Comparison of ENCODE assay signal across 20 cellular contexts in the genomic region with DNA sequence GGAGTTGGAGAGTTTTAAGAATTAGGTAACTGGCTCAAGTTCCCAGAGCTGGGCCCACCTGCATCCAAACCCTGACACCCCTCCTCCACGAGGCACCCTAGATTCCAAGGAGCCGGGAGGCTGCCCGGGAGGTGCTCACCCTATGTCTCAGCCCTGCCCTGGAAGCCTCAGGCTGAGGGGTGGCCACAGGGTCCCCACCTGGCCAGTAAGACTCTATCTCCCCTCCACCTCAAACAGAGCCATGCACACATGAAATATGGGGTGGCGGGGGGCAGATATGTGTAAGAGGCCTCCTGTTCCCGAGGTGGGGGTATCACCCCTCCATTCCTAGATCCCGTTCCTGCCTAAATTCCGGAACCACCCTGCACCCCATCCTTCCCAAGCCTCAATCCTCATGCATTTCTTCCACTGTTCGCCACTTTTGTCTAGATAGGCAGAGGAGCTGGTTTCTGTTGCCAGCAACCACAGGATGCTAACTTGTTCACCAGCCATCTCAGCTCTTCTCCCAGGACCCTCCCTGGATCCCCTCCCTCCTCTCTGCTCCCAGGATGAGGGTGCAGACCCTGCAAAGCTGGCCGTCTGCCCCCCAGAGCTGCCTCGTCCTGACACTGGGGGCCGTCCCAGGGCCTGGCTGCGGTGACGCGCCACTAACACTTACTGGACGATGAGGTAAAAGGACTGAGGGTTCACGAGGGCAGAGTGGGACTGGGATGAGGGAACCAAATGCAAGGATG. TPM values are rescaled to one million over a fixed set of nuclear protein-coding genes. Genes with fewer than 3 reads are reported as not detected.
DNase-seq lines count a peak whose midpoint lies in the region; ATAC-seq, FAIRE-seq and TF ChIP-seq lines count a peak whose summit lies in the region.
"Had no signal": no experiment of that assay in that cellular context is flagged by ENCODE, and none has a peak within 500 bp of the region (broad histone marks: within the 10 kb centered on the region; RNA-seq: fewer than 3 reads in every experiment).

No MANE protein-coding gene starts in this region.

- TF ChIP-seq RAD21 in H1 (IDR thresholded peaks at IDR 0.05 in 1 of 2, conservative IDR thresholded peaks at IDR 0.05 in 1 of 2; ENCODE audit: low read depth in 2 of 2, low read length in 2 of 2), result no peak

- 0 out of 2 replicates have a peak overlapping the region, but pooled peaks have one; percentile 92 for H2BK12ac ChIP-seq in H1 (ENCODE audit: low read depth, low read length)

- H4K91ac ChIP-seq in H1 (replicated peaks; ENCODE audit: insufficient read length, low read length), result no peak overlapping the region

- H3K27me3 ChIP-seq in heart left ventricle (no peaks in the 10 kb centered on the region), H1 (replicated peaks in 1 of 4; ENCODE audit: control insufficient read depth in 3 of 4, extremely low read depth in 1 of 4, insufficient read depth in 3 of 4, low read length in 3 of 4) (no peaks in the 10 kb centered on the region)

- peak overlapping the region; percentile 10; the same call in 1 of the 2 replicates for H2BK5ac ChIP-seq in H1 (ENCODE audit: low read depth, low read length)

- H3K4me2 ChIP-seq in H1 (ENCODE audit: insufficient read depth in 1 of 2, low read depth in 2 of 2, low read length in 2 of 2), result no peak overlapping the region
- H3K4me2 ChIP-seq: A549 had no signal

- FAIRE-seq in H1 (lab: Jason Lieb, UNC), result no peak
- FAIRE-seq: A549, GM12878 had no signal

- DNase-seq in heart left ventricle (no peak), left ventricle myocardium superior (no peak), H1 (ENCODE audit: low read depth in 1 of 2, low spot score in 2 of 2) (no peak), neural crest cell (ENCODE audit: low read depth, low spot score) (no peak), NCI-H1092 (lab: John Stamatoyannopoulos, UW) (no peak), NCI-H2029 treated with DMSO at 0.1 percent for 48 hours (lab: John Stamatoyannopoulos, UW) (no peak), GM19238 (ENCODE audit: insufficient read length, low spot score) (no peak), D341Med (ENCODE audit: low spot score) (no peak)
- DNase-seq: GDM1, HFFc6, IMR-90, MM.1S, NCI-H1105, NCI-H1694 treated with DMSO at 0.1 percent for 48 hours, NCI-H226, NCI-H524 treated with DMSO at 0.1 percent for 48 hours, SHP77 had no signal

- H2BK20ac ChIP-seq in H1 (ENCODE audit: low read length), result peak overlapping the region; percentile 40; the same call in 1 of the 2 replicates

- no peak overlapping the region for H2AFZ ChIP-seq in H1 (ENCODE audit: low read length)

- no peak overlapping the region for H3K4me3 ChIP-seq in heart left ventricle
- H3K4me3 ChIP-seq in H1 (ENCODE audit: extremely low read depth in 1 of 4, insufficient read depth in 2 of 4, low read depth in 3 of 4, low read length in 4 of 4), result no peak overlapping the region
- H3K4me3 ChIP-seq: A549, GM12878 had no signal

- H3K4ac ChIP-seq in H1 (replicated peaks; ENCODE audit: insufficient read length, low read depth, low read length), result no peak overlapping the region

- H3K27ac ChIP-seq in heart left ventricle, result peak overlapping the region; percentile 70 to 97 (median 91)
- H3K27ac ChIP-seq in H1 (ENCODE audit: low read depth, low read length), result no peak overlapping the region
- H3K27ac ChIP-seq: A549 had no signal

- H2AK5ac ChIP-seq in H1 (ENCODE audit: low read depth, low read length), result peak overlapping the region; percentile 15; the same call in 1 of the 2 replicates

- H3K9me3 ChIP-seq in heart left ventricle, result no peaks in the 10 kb centered on the region
- H3K9me3 ChIP-seq in H1 (ENCODE audit: insufficient read depth in 2 of 2, low read depth in 1 of 2, low read length in 1 of 2), result no peaks in the 10 kb centered on the region

- H2BK15ac ChIP-seq in H1 (ENCODE audit: low read length), result peak overlapping the region; percentile 81

- CTCF ChIA-PET in H1 (lab: Charles Lee; ENCODE audit: partially characterized antibody), result interaction anchor here (0.9 to 2.7 kb wide), 5 partner anchors 13 to 265 kb away, joined by 3 to 16 read pairs (median 5); no protein-coding TSS in a partner anchor

- H3K56ac ChIP-seq in H1 (replicated peaks; ENCODE audit: insufficient read length, low read depth, low read length), result no peak overlapping the region

- peaks cover 5% of the 10 kb centered on the region; the same call in 1 of the 2 replicates for H3K23me2 ChIP-seq in H1 (ENCODE audit: low read depth, low read length)

- peaks cover 48% of the 10 kb centered on the region for H3K4me1 Mint-ChIP-seq in neural crest cell

- H4K5ac ChIP-seq in H1 (ENCODE audit: insufficient read length, low read depth, low read length), result no peak overlapping the region

- H3K23ac ChIP-seq in H1 (ENCODE audit: insufficient read length), result no peak overlapping the region

- H3K14ac ChIP-seq in H1 (ENCODE audit: insufficient read length), result no peak overlapping the region

- TF ChIP-seq CTCF in heart left ventricle (IDR thresholded peaks at IDR 0.05) (no peak), H1 (IDR thresholded peaks at IDR 0.05; ENCODE audit: control extremely low read depth in 1 of 3, insufficient read depth in 1 of 3, low read depth in 1 of 3, low read length in 3 of 3) (no peak), neural crest cell (conservative IDR thresholded peaks at IDR 0.05) (no peak)

- TF ChIP-seq POLR2A in heart left ventricle (IDR thresholded peaks at IDR 0.05), result no peak
- TF ChIP-seq POLR2A in H1 (IDR thresholded peaks at IDR 0.05; ENCODE audit: control extremely low read depth in 1 of 2, low read depth in 2 of 2, low read length in 2 of 2), result no peak

- H3K18ac ChIP-seq in H1 (ENCODE audit: extremely low read depth, low read length), result peak overlapping the region; percentile 71; the same call in 1 of the 2 replicates

- no peak for TF ChIP-seq EP300 in H1 (IDR thresholded peaks at IDR 0.05; ENCODE audit: borderline replicate concordance in 1 of 2, low read depth in 2 of 2, low read length in 2 of 2)

- peak overlapping the region; percentile 0 for H3K4me3 Mint-ChIP-seq in neural crest cell
- H3K4me3 Mint-ChIP-seq: HFFc6 had no signal

- H4K20me1 ChIP-seq in H1 (replicated peaks in 1 of 2; ENCODE audit: control insufficient read depth in 1 of 2, insufficient read depth in 2 of 2, low read length in 2 of 2), result no peaks in the 10 kb centered on the region

- no peaks in the 10 kb centered on the region; the same call in 1 of the 2 replicates for H3K79me1 ChIP-seq in H1 (ENCODE audit: low read depth, low read length)

- no peak overlapping the region for H2BK120ac ChIP-seq in H1 (replicated peaks; ENCODE audit: low read depth, low read length)

- H3K9me3 Mint-ChIP-seq in neural crest cell, result no peaks in the 10 kb centered on the region

- H3K27me3 Mint-ChIP-seq in neural crest cell (ENCODE audit: low read depth), result peaks cover 43% of the 10 kb centered on the region

- H4K8ac ChIP-seq in H1 (ENCODE audit: extremely low read depth, insufficient read depth, low read length), result no peak overlapping the region; the same call in 1 of the 2 replicates

- WGBS in heart left ventricle, 4 donors, result 57 to 76% (median 70%) methylated on average over 13 to 16 of the region's 16 CpGs
- 93% methylated on average over 16 of the region's 16 CpGs; no CpG with 5 or more reads in 1 of the 2 experiments for WGBS in H1 (ENCODE audit: extremely low coverage in 1 of 2, insufficient coverage in 1 of 2, insufficient read length in 1 of 2, insufficient replicate concordance in 2 of 2, low coverage in 1 of 2, low lambda C conversion rate in 2 of 2, missing lambda C conversion rate in 1 of 2), 2 experiments

- peaks cover 0 to 51% (median 26%) of the 10 kb centered on the region in 12 donors for H3K4me1 ChIP-seq in heart left ventricle
- H3K4me1 ChIP-seq in H1 (replicated peaks in 1 of 4; ENCODE audit: control insufficient read depth in 3 of 4, insufficient read depth in 4 of 4, low read length in 3 of 4), result peaks cover 0 to 9% (median 5%) of the 10 kb centered on the region in 4 experiments; a peak in 5 of 7 replicates
- H3K4me1 ChIP-seq: A549 had no signal

- POLR2A ChIA-PET in H1 (lab: Charles Lee; ENCODE audit: partially characterized antibody), result interaction anchor here (1.1 to 1.6 kb wide), 2 partner anchors 9 to 341 kb away, joined by 3 to 4 read pairs; no protein-coding TSS in a partner anchor

- H3K36me3 ChIP-seq in heart left ventricle, result no peaks in the 10 kb centered on the region
- no peaks in the 10 kb centered on the region for H3K36me3 ChIP-seq in H1 (ENCODE audit: control insufficient read depth in 2 of 4, insufficient read depth in 4 of 4, low read length in 3 of 4)

- intact Hi-C loops in heart left ventricle (cut with DNase I), result loop anchor here in 6 of 10 donors (5.0 to 10.0 kb wide), 5 partner anchors 84 to 309 kb away; no protein-coding TSS in a partner anchor
- intact Hi-C loops in left ventricle myocardium superior (cut with micrococcal nuclease), result no loop called here

- H3K27ac Mint-ChIP-seq in neural crest cell (ENCODE audit: unreplicated experiment), result no peak overlapping the region
- H3K27ac Mint-ChIP-seq: HFFc6 had no signal

- no peaks in the 10 kb centered on the region for H3K79me2 ChIP-seq in H1 (ENCODE audit: control insufficient read depth in 1 of 2, insufficient read depth in 2 of 2, low read length in 2 of 2)

- ATAC-seq in heart left ventricle, result no peak
- ATAC-seq in left ventricle myocardium superior, result no peak
- ATAC-seq: A549, GM12878, Panc1 had no signal

- no peak overlapping the region for H3K9ac ChIP-seq in H1 (replicated peaks in 1 of 4; ENCODE audit: extremely low read depth in 1 of 4, low read depth in 3 of 4, low read length in 3 of 4)

- no peaks in the 10 kb centered on the region for H3K36me3 Mint-ChIP-seq in neural crest cell (ENCODE audit: low read depth)

TF ChIP-seq in H1, 55 proteins besides CTCF, POLR2A, EP300 and RAD21 (continues in another document):
- TF ChIP-seq KDM5A (IDR thresholded peaks at IDR 0.05; ENCODE audit: low read length) (no peak), RBBP5 (IDR thresholded peaks at IDR 0.05; ENCODE audit: borderline replicate concordance, low read depth, low read length) (no peak)

RNA-seq across cellular contexts. Expression of a gene that starts 44.1 kb away (rescaled TPM):
- total RNA-seq in heart left ventricle, result 10 to 100 TPM in 8 of 9 donors, 1 to 10 TPM in 1; 6.0 to 33.0 (median 21.2) TPM
- 1 to 10 TPM; 7.2 to 9.3 TPM for polyA plus RNA-seq in heart left ventricle
- total RNA-seq in left ventricle myocardium superior, result 20.4 TPM
- total RNA-seq in H1 (2021; fragmentation: NEBNext Ultra II Directional; extraction: Animal tissue kit (Norgen Biotek cat#: 25700)), result 4.7 and 5.9 TPM in 2 replicates
- polyA plus RNA-seq in H1 (2011; rRNA removed), result 3.1 and 3.4 TPM in 2 replicates
- polyA plus RNA-seq in H1 (2011; cell fraction: cytosol; rRNA removed), result 3.7 TPM
- polyA plus RNA-seq in H1 (2011; cell fraction: nucleus; rRNA removed), result 13.1 TPM
- polyA plus RNA-seq in H1 (2012, experiment 1 of 2), result 3.3 to 7.6 TPM (median 5.1 TPM) in 4 replicates
- 2.5 TPM for polyA plus RNA-seq in H1 (2012, experiment 2 of 2)
- 11.9 TPM for polyA plus RNA-seq in H1 (2013, experiment 1 of 2)
- polyA plus RNA-seq in H1 (2013, experiment 2 of 2), result 11.9 TPM
- 0.66 TPM in 2 replicates for polyA minus RNA-seq in H1 (2011; rRNA and poly(A)+ RNA removed)
- 3.5 TPM for polyA minus RNA-seq in H1 (2011; cell fraction: cytosol; rRNA and poly(A)+ RNA removed)
- 2.7 TPM for polyA minus RNA-seq in H1 (2011; cell fraction: nucleus; rRNA and poly(A)+ RNA removed)
- total RNA-seq in neural crest cell, result 33.7 and 34.0 TPM in 2 replicates
- total RNA-seq: HFFc6, IMR-90 had no signal
- polyA plus RNA-seq: A549, IMR-90 had no signal
